Comparison of ENCODE assay signal across 21 cellular contexts in genomic region chr14:49612671-49613070, GRCh38.
"Had no signal": no experiment of that assay in that cellular context is flagged by ENCODE, and none has a peak within 500 bp of the region (broad histone marks: within the 10 kb centered on the region; RNA-seq: fewer than 3 reads in every experiment).

No MANE protein-coding gene starts in this region.

- DNase-seq: colonic mucosa; dermis blood vessel endothelial cell; esophagus squamous epithelium; foreskin fibroblast; glutamatergic neuron; immature natural killer cell; left ventricle myocardium inferior; mesenchymal stem cell; naive B cell; ovary; right cardiac atrium; stimulated activated CD4-positive, alpha-beta T cell treated with anti-CD3 and anti-CD28 coated beads, Interleukin-2, amount 100 ng/mL, for 24 hours; stimulated activated CD4-positive, alpha-beta T cell treated with anti-CD3 and anti-CD28 coated beads, Interleukin-4, amount 100 ng/mL, for 4 hours; stimulated activated naive B cell treated with anti-CD40 and anti-IgM and Interleukin-4, amounts not matched to agents 10 μg/mL and 1 μg/mL and 100 μg/mL, for 72 hours; stimulated activated naive CD8-positive, alpha-beta T cell treated with anti-CD3 and anti-CD28 coated beads, Interleukin-15, amount 100 ng/mL, for 72 hours; transverse colon had no signal

- H3K4me3 ChIP-seq: colonic mucosa, esophagus squamous epithelium, gastroesophageal sphincter, left ventricle myocardium inferior, lung, ovary, thoracic aorta, transverse colon had no signal

- H3K4me1 ChIP-seq: colonic mucosa, left ventricle myocardium inferior had no signal

- H3K27me3 Mint-ChIP-seq: naive B cell; stimulated activated naive B cell treated with anti-CD40 and anti-IgM and Interleukin-4, amounts not matched to agents 10 μg/mL and 1 μg/mL and 100 μg/mL, for 72 hours; stimulated activated naive CD8-positive, alpha-beta T cell treated with anti-CD3 and anti-CD28 coated beads, Interleukin-15, amount 100 ng/mL, for 72 hours had no signal

- H3K27ac Mint-ChIP-seq: immature natural killer cell; naive B cell; stimulated activated naive B cell treated with anti-CD40 and anti-IgM and Interleukin-4, amounts not matched to agents 10 μg/mL and 1 μg/mL and 100 μg/mL, for 72 hours had no signal

- H3K9me3 ChIP-seq: colonic mucosa, esophagus squamous epithelium, gastroesophageal sphincter, left ventricle myocardium inferior, neutrophil, ovary, thoracic aorta, transverse colon had no signal

- FAIRE-seq: keratinocyte had no signal

- H3K27me3 ChIP-seq: colonic mucosa, esophagus squamous epithelium, gastroesophageal sphincter, neutrophil, ovary, transverse colon had no signal

- H3K4me3 Mint-ChIP-seq: immature natural killer cell; naive B cell; stimulated activated naive B cell treated with anti-CD40 and anti-IgM and Interleukin-4, amounts not matched to agents 10 μg/mL and 1 μg/mL and 100 μg/mL, for 72 hours; stimulated activated naive CD8-positive, alpha-beta T cell treated with anti-CD3 and anti-CD28 coated beads, Interleukin-15, amount 100 ng/mL, for 72 hours had no signal

- H3K36me3 Mint-ChIP-seq: naive B cell had no signal

- H3K9me3 Mint-ChIP-seq: immature natural killer cell; naive B cell; stimulated activated naive B cell treated with anti-CD40 and anti-IgM and Interleukin-4, amounts not matched to agents 10 μg/mL and 1 μg/mL and 100 μg/mL, for 72 hours; stimulated activated naive CD8-positive, alpha-beta T cell treated with anti-CD3 and anti-CD28 coated beads, Interleukin-15, amount 100 ng/mL, for 72 hours had no signal

- H3K36me3 ChIP-seq: colonic mucosa, ovary, thoracic aorta had no signal

- H3K27ac ChIP-seq: colonic mucosa, esophagus squamous epithelium, gastroesophageal sphincter, left ventricle myocardium inferior, neutrophil, ovary, thoracic aorta, transverse colon had no signal
